In genomic region chr3:146550743-146551510, GRCh38 we compare ENCODE assay signal across 8 cellular contexts. TPM values are rescaled to one million over a fixed set of nuclear protein-coding genes. Genes with fewer than 3 reads are reported as not detected.
DNase-seq lines count a peak whose midpoint lies in the region; ATAC-seq and TF ChIP-seq lines count a peak whose summit lies in the region.
"Had no signal": no experiment of that assay in that cellular context is flagged by ENCODE, and none has a peak within 500 bp of the region (broad histone marks: within the 10 kb centered on the region; RNA-seq: fewer than 3 reads in every experiment).

No MANE protein-coding gene starts in this region.

- H3K4me1 Mint-ChIP-seq in Caco-2 (ENCODE audit: low read depth, unreplicated experiment), result peaks cover 8% of the 10 kb centered on the region

- H3K36me3 ChIP-seq in Caco-2 (ENCODE audit: control insufficient read depth, insufficient read depth, low read length), result no peaks in the 10 kb centered on the region

- no peaks in the 10 kb centered on the region for H3K27me3 Mint-ChIP-seq in Caco-2 (ENCODE audit: insufficient read depth, unreplicated experiment)

- POLR2A ChIA-PET in Caco-2 (lab: Charles Lee), result no interaction called here

- ATAC-seq in GM18870 (IDR thresholded peaks at IDR 0.05; ENCODE audit: unreplicated experiment) (peak; percentile 94), HG02623 (IDR thresholded peaks at IDR 0.05; ENCODE audit: unreplicated experiment) (peak; percentile 82), sciatic nerve (no peak)

- H3K27ac Mint-ChIP-seq in Caco-2 (ENCODE audit: unreplicated experiment), result no peak overlapping the region

- no peak for TF ChIP-seq CTCF in Caco-2 (IDR thresholded peaks at IDR 0.05; ENCODE audit: insufficient read depth in 1 of 2, low read depth in 1 of 2, low read length in 1 of 2, severe bottlenecking in 1 of 2, unreplicated experiment in 1 of 2)

- no peaks in the 10 kb centered on the region for H3K9me3 Mint-ChIP-seq in Caco-2 (ENCODE audit: unreplicated experiment)

- intact Hi-C loops in sciatic nerve (cut with DNase I), result no loop called here
- intact Hi-C loops in Caco-2 (cut with micrococcal nuclease; ENCODE audit: unreplicated experiment), result no loop called here

- H3K36me3 Mint-ChIP-seq in Caco-2 (ENCODE audit: insufficient read depth, unreplicated experiment), result no peaks in the 10 kb centered on the region

- H3K9me3 ChIP-seq in Caco-2, result no peaks in the 10 kb centered on the region

- no TSS peak for BruUV-seq in Caco-2 (replicated peaks; lab: Mats Ljungman, UMichigan)

- CTCF ChIA-PET in Caco-2 (lab: Charles Lee), result no interaction called here

- DNase-seq in NCI-H226 (peak; percentile 81), fibroblast of the conjunctiva (ENCODE audit: low read depth) (peak; percentile 87), HK-2 (ENCODE audit: unreplicated experiment) (no peak), sciatic nerve (ENCODE audit: low spot score) (no peak), Caco-2 (no peak)

- H3K27me3 ChIP-seq in Caco-2 (replicated peaks; ENCODE audit: control insufficient read depth, insufficient read depth, low read length), result no peaks in the 10 kb centered on the region

- H3K4me1 ChIP-seq in Caco-2, result no peaks in the 10 kb centered on the region

- H3K4me3 Mint-ChIP-seq in Caco-2 (ENCODE audit: unreplicated experiment), result no peak overlapping the region

- H3K4me3 ChIP-seq in Caco-2 (ENCODE audit: low read depth, low read length), result no peak overlapping the region

RNA-seq across cellular contexts. Expression of gene PLSCR1, which starts 6.5 kb away (rescaled TPM):
- total RNA-seq in sciatic nerve (182 TPM), Caco-2 (2022) (112 and 116 TPM in 2 replicates)

RNA-seq across cellular contexts. Expression of gene PLSCR5, which starts 54.2 kb away (rescaled TPM):
- total RNA-seq in sciatic nerve, result not detected
- 0.26 TPM in 1 of 2 replicates, not detected in the other for total RNA-seq in Caco-2 (2022)
- total RNA-seq: mononuclear cell had no signal

Comparison
In these comparisons a context has a peak if more than half of its experiments do, and no peak if none do; other contexts are left out.
1. DNase-seq: peak in NCI-H226 (single experiment) and fibroblast of the conjunctiva (single experiment); none in HK-2 (single experiment), sciatic nerve (single experiment) and Caco-2 (0 of 2).